In genomic region chr18:32321826-32322225, GRCh38 we compare ENCODE assay signal across 14 cellular contexts.
"Had no signal": no experiment of that assay in that cellular context is flagged by ENCODE, and none has a peak within 500 bp of the region (broad histone marks: within the 10 kb centered on the region; RNA-seq: fewer than 3 reads in every experiment).

No MANE protein-coding gene starts in this region.

- H3K4me3 ChIP-seq: K562 had no signal

- DNase-seq: activated B cell treated with CpG ODN at 0.5 μM for 24 hours; activated CD4-positive, alpha-beta memory T cell treated with anti-CD3 and anti-CD28 coated beads for 36 hours; activated CD4-positive, alpha-beta T cell treated with anti-CD3 and anti-CD28 coated beads for 1 hour; activated CD4-positive, alpha-beta T cell treated with anti-CD3 and anti-CD28 coated beads, Interleukin-2, amount 10 ng/mL, durations not matched to agents 24 days and 14 days; activated CD8-positive, alpha-beta memory T cell treated with anti-CD3 and anti-CD28 coated beads for 24 hours; activated effector memory CD4-positive, alpha-beta T cell treated with anti-CD3 and anti-CD28 coated beads, Interleukin-2, amount 50 U/mL, for 16 hours; activated naive CD4-positive, alpha-beta T cell treated with anti-CD3 and anti-CD28 coated beads for 36 hours; activated T-cell treated with anti-CD3 and anti-CD28 coated beads, Interleukin-2, amount 50 U/mL, for 4 hours; amygdala; Kasumi-1; NCI-H2171; NCI-H226; PC-3 had no signal

- ATAC-seq: activated T-cell treated with anti-CD3 and anti-CD28 coated beads, Interleukin-2, amount 50 U/mL, for 4 hours; K562; PC-3 had no signal
